28 cellular contexts compared by ENCODE assay signal in the genomic region with DNA sequence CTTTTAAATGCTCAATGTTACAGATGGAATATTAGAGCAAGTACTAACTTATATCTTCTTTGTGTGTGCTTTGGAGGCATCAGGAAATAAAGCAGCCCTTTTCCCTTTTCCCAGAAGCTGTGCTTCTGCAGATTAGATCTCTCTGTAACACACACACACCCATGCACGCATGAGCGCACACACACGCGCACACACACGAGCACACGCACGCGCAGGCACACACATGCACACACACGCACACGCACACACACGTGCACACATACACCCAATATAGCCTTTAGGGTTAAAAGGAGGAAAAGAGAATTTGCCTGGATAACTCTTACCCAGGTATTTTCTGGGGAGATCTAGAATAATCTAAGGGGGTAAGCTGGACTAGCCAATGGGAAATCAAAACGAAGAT.
"Had no signal": no experiment of that assay in that cellular context is flagged by ENCODE, and none has a peak within 500 bp of the region (broad histone marks: within the 10 kb centered on the region; RNA-seq: fewer than 3 reads in every experiment).

No MANE protein-coding gene starts in this region.

- H3K36me3 ChIP-seq: stomach, suprapubic skin, thoracic aorta, thyroid gland, tibial artery, tibial nerve, transverse colon, upper lobe of left lung, upper lobe of right lung, uterus, vagina had no signal

- H3K9me3 ChIP-seq: stomach, suprapubic skin, testis, thoracic aorta, thyroid gland, tibial artery, tibial nerve, transverse colon, upper lobe of left lung, upper lobe of right lung, uterus, vagina had no signal

- H3K9me3 Mint-ChIP-seq: stimulated activated memory B cell treated with anti-CD40 and anti-IgM and Interleukin-4, amounts not matched to agents 10 μg/mL and 1 μg/mL and 100 μg/mL, for 72 hours; stimulated activated naive B cell treated with anti-CD40 and anti-IgM and Interleukin-4, amounts not matched to agents 10 μg/mL and 1 μg/mL and 100 μg/mL, for 72 hours; stimulated activated naive CD8-positive, alpha-beta T cell treated with anti-CD3 and anti-CD28 coated beads, Interleukin-15, amount 100 ng/mL, for 72 hours; stimulated activated naive CD8-positive, alpha-beta T cell treated with anti-CD3 and anti-CD28 coated beads, Interleukin-15, Interleukin-2, amounts not matched to agents 100 ng/mL and 50 ng/mL, for 24 hours had no signal

- H3K27ac Mint-ChIP-seq: stimulated activated memory B cell treated with anti-CD40 and anti-IgM and Interleukin-4, amounts not matched to agents 10 μg/mL and 1 μg/mL and 100 μg/mL, for 72 hours; stimulated activated naive B cell treated with anti-CD40 and anti-IgM and Interleukin-4, amounts not matched to agents 10 μg/mL and 1 μg/mL and 100 μg/mL, for 72 hours; stimulated activated naive CD8-positive, alpha-beta T cell treated with anti-CD3 and anti-CD28 coated beads, Interleukin-15, amount 100 ng/mL, for 72 hours; stimulated activated naive CD8-positive, alpha-beta T cell treated with anti-CD3 and anti-CD28 coated beads, Interleukin-15, Interleukin-2, amounts not matched to agents 100 ng/mL and 50 ng/mL, for 24 hours; type B pancreatic cell had no signal

- H3K4me3 Mint-ChIP-seq: stimulated activated memory B cell treated with anti-CD40 and anti-IgM and Interleukin-4, amounts not matched to agents 10 μg/mL and 1 μg/mL and 100 μg/mL, for 72 hours; stimulated activated naive B cell treated with anti-CD40 and anti-IgM and Interleukin-4, amounts not matched to agents 10 μg/mL and 1 μg/mL and 100 μg/mL, for 72 hours; stimulated activated naive CD8-positive, alpha-beta T cell treated with anti-CD3 and anti-CD28 coated beads, Interleukin-15, amount 100 ng/mL, for 72 hours; stimulated activated naive CD8-positive, alpha-beta T cell treated with anti-CD3 and anti-CD28 coated beads, Interleukin-15, Interleukin-2, amounts not matched to agents 100 ng/mL and 50 ng/mL, for 24 hours; type B pancreatic cell had no signal

- H3K27ac ChIP-seq: stomach, suprapubic skin, testis, thoracic aorta, thyroid gland, tibial artery, tibial nerve, transverse colon, upper lobe of left lung, upper lobe of right lung, uterus, vagina had no signal

- H3K27me3 ChIP-seq: testis, thyroid gland, upper lobe of left lung, upper lobe of right lung, uterus, vagina had no signal

- FAIRE-seq: urothelium cell line had no signal

- H3K4me3 ChIP-seq: stomach, suprapubic skin, testis, thoracic aorta, thyroid gland, tibial artery, tibial nerve, transverse colon, upper lobe of left lung, upper lobe of right lung, uterus, vagina had no signal

- ATAC-seq: stimulated activated memory B cell treated with anti-CD40 and anti-IgM and Interleukin-4, amounts not matched to agents 10 μg/mL and 1 μg/mL and 100 μg/mL, for 72 hours; stimulated activated naive B cell treated with anti-CD40 and anti-IgM and Interleukin-4, amounts not matched to agents 10 μg/mL and 1 μg/mL and 100 μg/mL, for 72 hours; stimulated activated naive CD8-positive, alpha-beta T cell treated with anti-CD3 and anti-CD28 coated beads, Interleukin-15, amount 100 ng/mL, for 72 hours; stimulated activated naive CD8-positive, alpha-beta T cell treated with anti-CD3 and anti-CD28 coated beads, Interleukin-15, Interleukin-2, amounts not matched to agents 100 U/mL and 50 U/mL, for 24 hours; upper lobe of right lung had no signal

- H3K4me1 ChIP-seq: stomach, suprapubic skin, testis, thyroid gland, tibial artery, tibial nerve, transverse colon, upper lobe of left lung, upper lobe of right lung, uterus, vagina had no signal

- DNase-seq: stimulated activated CD4-positive, alpha-beta T cell treated with anti-CD3 and anti-CD28 coated beads, Interleukin-2, amount 100 ng/mL, for 48 hours; stimulated activated CD4-positive, alpha-beta T cell treated with anti-CD3 and anti-CD28 coated beads, Interleukin-4, amount 100 ng/mL, for 1 hour; stimulated activated CD4-positive, alpha-beta T cell treated with anti-CD3 and anti-CD28 coated beads, Interleukin-4, amount 100 ng/mL, for 24 hours; stimulated activated CD4-positive, alpha-beta T cell treated with anti-CD3 and anti-CD28 coated beads, Interleukin-4, amount 100 ng/mL, for 4 hours; stimulated activated CD8-positive, alpha-beta memory T cell treated with anti-CD3 and anti-CD28 coated beads, Interleukin-4, amount 100 ng/mL, for 48 hours; stimulated activated naive B cell treated with anti-CD40 and anti-IgM and Interleukin-4, amounts not matched to agents 10 μg/mL and 1 μg/mL and 100 μg/mL, for 72 hours; stimulated activated naive CD4-positive, alpha-beta T cell; stimulated activated naive CD4-positive, alpha-beta T cell treated with Interleukin-2 at 50 U/mL for 16 hours; stimulated activated naive CD8-positive, alpha-beta T cell treated with anti-CD3 and anti-CD28 coated beads, Interleukin-15, amount 100 ng/mL, for 72 hours; stimulated activated naive CD8-positive, alpha-beta T cell treated with anti-CD3 and anti-CD28 coated beads, Interleukin-15, Interleukin-2, amounts not matched to agents 100 U/mL and 50 U/mL, for 24 hours; stomach; substantia nigra; testis; thyroid gland; tibial artery; transverse colon; trophoblast cell; upper lobe of left lung; upper lobe of right lung; uterus had no signal

- H3K36me3 Mint-ChIP-seq: stimulated activated memory B cell treated with anti-CD40 and anti-IgM and Interleukin-4, amounts not matched to agents 10 μg/mL and 1 μg/mL and 100 μg/mL, for 72 hours; stimulated activated naive B cell treated with anti-CD40 and anti-IgM and Interleukin-4, amounts not matched to agents 10 μg/mL and 1 μg/mL and 100 μg/mL, for 72 hours; type B pancreatic cell had no signal

- H3K4me1 Mint-ChIP-seq: stimulated activated naive B cell treated with anti-CD40 and anti-IgM and Interleukin-4, amounts not matched to agents 10 μg/mL and 1 μg/mL and 100 μg/mL, for 72 hours; stimulated activated naive CD8-positive, alpha-beta T cell treated with anti-CD3 and anti-CD28 coated beads, Interleukin-15, amount 100 ng/mL, for 72 hours had no signal
